Comparison of ENCODE assay signal across 24 cellular contexts in genomic region chr13:95315752-95316151, GRCh38.
"Had no signal": no experiment of that assay in that cellular context is flagged by ENCODE, and none has a peak within 500 bp of the region (broad histone marks: within the 10 kb centered on the region; RNA-seq: fewer than 3 reads in every experiment).

No MANE protein-coding gene starts in this region.

- H2AFZ ChIP-seq: neural progenitor cell, parathyroid adenoma had no signal

- H3K36me3 ChIP-seq: neural progenitor cell, ovary, prostate gland, right lobe of liver, sigmoid colon, stomach, thoracic aorta, thyroid gland, tibial nerve, upper lobe of right lung, vagina had no signal

- H3K4me2 ChIP-seq: neural progenitor cell had no signal

- H3K9me3 ChIP-seq: ovary, prostate gland, right lobe of liver, sigmoid colon, stomach, thoracic aorta, thyroid gland, upper lobe of right lung, vagina had no signal

- H3K27me3 ChIP-seq: neural progenitor cell, ovary, right lobe of liver, sigmoid colon, stomach, thyroid gland, tibial nerve, upper lobe of right lung, vagina had no signal

- H3K4me3 ChIP-seq: neural progenitor cell, ovary, prostate gland, right lobe of liver, sigmoid colon, stomach, thoracic aorta, thyroid gland, tibial nerve, upper lobe of right lung, vagina had no signal

- DNase-seq: naive B cell; natural killer cell; occipital lobe; ovary; right cardiac atrium; right lobe of liver; sigmoid colon; small intestine; stimulated activated CD4-positive, alpha-beta T cell treated with anti-CD3 and anti-CD28 coated beads, Interleukin-15, amount 100 ng/mL, for 24 hours; stimulated activated CD4-positive, alpha-beta T cell treated with anti-CD3 and anti-CD28 coated beads, Interleukin-2, amount 100 ng/mL, for 24 hours; stimulated activated CD4-positive, alpha-beta T cell treated with anti-CD3 and anti-CD28 coated beads, Interleukin-2, amount 100 ng/mL, for 48 hours; stimulated activated CD4-positive, alpha-beta T cell treated with anti-CD3 and anti-CD28 coated beads, Interleukin-4, amount 100 ng/mL, for 24 hours; stimulated activated naive B cell treated with anti-CD40 and anti-IgM and Interleukin-4, amounts not matched to agents 10 μg/mL and 1 μg/mL and 100 μg/mL, for 72 hours; stimulated activated naive CD4-positive, alpha-beta T cell treated with Interleukin-2 at 50 U/mL for 16 hours; stomach; thyroid gland; upper lobe of right lung had no signal

- H3K27ac ChIP-seq: neural progenitor cell, ovary, prostate gland, sigmoid colon, thoracic aorta, thyroid gland, tibial nerve, upper lobe of right lung, vagina had no signal

- FAIRE-seq: small intestine had no signal

- H3K4me1 ChIP-seq: neural progenitor cell, parathyroid adenoma, prostate gland, sigmoid colon, tibial nerve, upper lobe of right lung, vagina had no signal

- H3K9ac ChIP-seq: neural progenitor cell, parathyroid adenoma had no signal

- H3K79me2 ChIP-seq: parathyroid adenoma had no signal

- ATAC-seq: natural killer cell; right cardiac atrium; stimulated activated effector memory CD8-positive, alpha-beta T cell treated with anti-CD3 and anti-CD28 coated beads, Interleukin-12 subunit alpha, Interleukin-12 subunit beta, amount 100 ng/mL, for 72 hours; stimulated activated naive B cell treated with anti-CD40 and anti-IgM and Interleukin-4, amounts not matched to agents 10 μg/mL and 1 μg/mL and 100 μg/mL, for 72 hours; upper lobe of right lung had no signal
